1 cellular context compared by ENCODE assay signal in the genomic region with DNA sequence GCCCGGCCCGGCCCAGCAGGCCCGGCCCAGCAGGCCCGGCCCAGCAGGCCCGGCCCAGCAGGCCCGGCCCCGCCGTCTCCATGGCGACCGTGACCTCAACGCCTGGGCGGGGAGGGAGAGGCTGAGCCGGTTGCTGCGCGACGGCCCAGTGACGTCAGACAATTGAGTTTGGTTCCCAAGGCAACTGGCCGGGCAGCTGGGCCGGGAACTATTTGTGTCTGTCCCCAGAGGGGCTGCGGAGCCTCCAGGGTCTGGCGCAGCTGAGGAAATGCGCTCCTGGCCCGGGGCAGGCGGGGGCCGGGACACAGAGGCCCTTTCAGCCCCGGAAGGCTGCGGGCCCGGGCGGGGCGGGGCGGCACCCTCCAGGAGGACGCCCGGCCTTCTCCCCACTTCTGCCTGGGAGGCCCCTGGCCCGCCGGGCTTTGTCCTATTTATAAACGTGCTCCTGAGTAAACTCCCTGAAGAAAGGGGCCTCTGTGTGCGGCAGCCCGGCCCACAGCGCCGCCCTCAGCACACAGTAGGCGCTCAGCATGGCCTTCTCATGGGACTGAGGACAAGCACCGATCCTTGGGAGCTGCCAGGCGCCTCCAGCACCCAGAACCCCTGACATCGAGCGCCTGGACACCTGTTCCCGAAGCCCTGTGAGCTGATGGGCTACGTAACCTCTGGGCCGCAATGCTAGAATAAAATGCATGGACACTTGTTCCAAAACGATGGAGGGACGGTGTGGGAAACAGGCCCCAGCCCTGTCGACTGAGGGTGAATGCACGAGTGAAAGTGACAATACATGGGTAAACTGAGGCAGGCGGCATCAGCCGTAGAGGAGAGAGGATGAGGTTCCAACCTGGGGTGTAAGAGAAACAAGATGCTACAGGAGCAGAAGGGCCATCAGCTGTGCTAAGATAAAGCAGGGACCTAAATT.
A peak's percentile ranks its signal among the peaks of the same experiment; 100 is the strongest.
TF ChIP-seq lines count a peak whose summit lies in the region.

No MANE protein-coding gene starts in this region.

TF ChIP-seq in K562, 482 proteins besides CTCF, POLR2A, EP300 and RAD21 (continued from another document and continues in another):
- TF ChIP-seq, protein P1, sequence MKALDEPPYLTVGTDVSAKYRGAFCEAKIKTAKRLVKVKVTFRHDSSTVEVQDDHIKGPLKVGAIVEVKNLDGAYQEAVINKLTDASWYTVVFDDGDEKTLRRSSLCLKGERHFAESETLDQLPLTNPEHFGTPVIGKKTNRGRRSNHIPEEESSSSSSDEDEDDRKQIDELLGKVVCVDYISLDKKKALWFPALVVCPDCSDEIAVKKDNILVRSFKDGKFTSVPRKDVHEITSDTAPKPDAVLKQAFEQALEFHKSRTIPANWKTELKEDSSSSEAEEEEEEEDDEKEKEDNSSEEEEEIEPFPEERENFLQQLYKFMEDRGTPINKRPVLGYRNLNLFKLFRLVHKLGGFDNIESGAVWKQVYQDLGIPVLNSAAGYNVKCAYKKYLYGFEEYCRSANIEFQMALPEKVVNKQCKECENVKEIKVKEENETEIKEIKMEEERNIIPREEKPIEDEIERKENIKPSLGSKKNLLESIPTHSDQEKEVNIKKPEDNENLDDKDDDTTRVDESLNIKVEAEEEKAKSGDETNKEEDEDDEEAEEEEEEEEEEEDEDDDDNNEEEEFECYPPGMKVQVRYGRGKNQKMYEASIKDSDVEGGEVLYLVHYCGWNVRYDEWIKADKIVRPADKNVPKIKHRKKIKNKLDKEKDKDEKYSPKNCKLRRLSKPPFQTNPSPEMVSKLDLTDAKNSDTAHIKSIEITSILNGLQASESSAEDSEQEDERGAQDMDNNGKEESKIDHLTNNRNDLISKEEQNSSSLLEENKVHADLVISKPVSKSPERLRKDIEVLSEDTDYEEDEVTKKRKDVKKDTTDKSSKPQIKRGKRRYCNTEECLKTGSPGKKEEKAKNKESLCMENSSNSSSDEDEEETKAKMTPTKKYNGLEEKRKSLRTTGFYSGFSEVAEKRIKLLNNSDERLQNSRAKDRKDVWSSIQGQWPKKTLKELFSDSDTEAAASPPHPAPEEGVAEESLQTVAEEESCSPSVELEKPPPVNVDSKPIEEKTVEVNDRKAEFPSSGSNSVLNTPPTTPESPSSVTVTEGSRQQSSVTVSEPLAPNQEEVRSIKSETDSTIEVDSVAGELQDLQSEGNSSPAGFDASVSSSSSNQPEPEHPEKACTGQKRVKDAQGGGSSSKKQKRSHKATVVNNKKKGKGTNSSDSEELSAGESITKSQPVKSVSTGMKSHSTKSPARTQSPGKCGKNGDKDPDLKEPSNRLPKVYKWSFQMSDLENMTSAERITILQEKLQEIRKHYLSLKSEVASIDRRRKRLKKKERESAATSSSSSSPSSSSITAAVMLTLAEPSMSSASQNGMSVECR (CRISPR knock-in tag; IDR thresholded peaks at IDR 0.05), result no peak
- peak; percentile 93 for TF ChIP-seq CREM (IDR thresholded peaks at IDR 0.05; ENCODE audit: low read depth)
- TF ChIP-seq RBFOX2 (IDR thresholded peaks at IDR 0.05; ENCODE audit: low read depth, low read length), result 0 out of 2 replicates have a peak, but pooled peaks have one; percentile 10
- no peak for TF ChIP-seq SREBF2 (CRISPR knock-in tag; IDR thresholded peaks at IDR 0.05)
- no peak for TF ChIP-seq DEAF1 (CRISPR knock-in tag; IDR thresholded peaks at IDR 0.05)
- TF ChIP-seq TAF1 (IDR thresholded peaks at IDR 0.05; ENCODE audit: control insufficient read depth, extremely low read depth, insufficient read depth, low read length, severe bottlenecking), result no peak
- TF ChIP-seq CTBP1 (IDR thresholded peaks at IDR 0.05; ENCODE audit: borderline replicate concordance), result peak; percentile 19; the same call in 1 of the 2 replicates
- TF ChIP-seq BCOR (IDR thresholded peaks at IDR 0.05), result no peak
- TF ChIP-seq ZFX (CRISPR knock-in tag; IDR thresholded peaks at IDR 0.05), result peak; percentile 68; the same call in 1 of the 2 replicates
- TF ChIP-seq MTA2 (IDR thresholded peaks at IDR 0.05; ENCODE audit: low read depth), result no peak
- peak in 1 of 2 experiments; percentile 15; a peak in 1 of 4 replicates for TF ChIP-seq RCOR1 (IDR thresholded peaks at IDR 0.05; ENCODE audit: borderline replicate concordance in 1 of 2, low read depth in 2 of 2, low read length in 2 of 2)
- TF ChIP-seq ZFP91 (CRISPR knock-in tag; IDR thresholded peaks at IDR 0.05), result no peak
- no peak for TF ChIP-seq RNF219 (CRISPR knock-in tag; IDR thresholded peaks at IDR 0.05)
- TF ChIP-seq FOXJ2 (tag; IDR thresholded peaks at IDR 0.05), result peak; percentile 94
- no peak for TF ChIP-seq ZBTB40 (IDR thresholded peaks at IDR 0.05)
- no peak for TF ChIP-seq ZBTB40 (CRISPR knock-in tag; IDR thresholded peaks at IDR 0.05)
- TF ChIP-seq ZBTB12 (CRISPR knock-in tag; IDR thresholded peaks at IDR 0.05), result peak; percentile 63; the same call in 1 of the 2 replicates
- TF ChIP-seq RFX1 (IDR thresholded peaks at IDR 0.05), result peak; percentile 96
- TF ChIP-seq, protein P2, sequence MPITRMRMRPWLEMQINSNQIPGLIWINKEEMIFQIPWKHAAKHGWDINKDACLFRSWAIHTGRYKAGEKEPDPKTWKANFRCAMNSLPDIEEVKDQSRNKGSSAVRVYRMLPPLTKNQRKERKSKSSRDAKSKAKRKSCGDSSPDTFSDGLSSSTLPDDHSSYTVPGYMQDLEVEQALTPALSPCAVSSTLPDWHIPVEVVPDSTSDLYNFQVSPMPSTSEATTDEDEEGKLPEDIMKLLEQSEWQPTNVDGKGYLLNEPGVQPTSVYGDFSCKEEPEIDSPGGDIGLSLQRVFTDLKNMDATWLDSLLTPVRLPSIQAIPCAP (CRISPR knock-in tag; IDR thresholded peaks at IDR 0.05; ENCODE audit: borderline replicate concordance), result no peak
- TF ChIP-seq CBX8 (IDR thresholded peaks at IDR 0.05; ENCODE audit: borderline replicate concordance, extremely low read depth, low read depth, low read length, poor library complexity, severe bottlenecking), result no peak
- TF ChIP-seq, protein P3, sequence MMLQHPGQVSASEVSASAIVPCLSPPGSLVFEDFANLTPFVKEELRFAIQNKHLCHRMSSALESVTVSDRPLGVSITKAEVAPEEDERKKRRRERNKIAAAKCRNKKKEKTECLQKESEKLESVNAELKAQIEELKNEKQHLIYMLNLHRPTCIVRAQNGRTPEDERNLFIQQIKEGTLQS (IDR thresholded peaks at IDR 0.05), result peak; percentile 71
- TF ChIP-seq, protein P3 (CRISPR knock-in tag; conservative IDR thresholded peaks at IDR 0.05), result no peak
- no peak for TF ChIP-seq ZNF584 (CRISPR knock-in tag; IDR thresholded peaks at IDR 0.05; ENCODE audit: low read depth)
- TF ChIP-seq ATF4 (CRISPR knock-in tag; IDR thresholded peaks at IDR 0.05), result no peak
- peak; percentile 97 for TF ChIP-seq MXI1 (IDR thresholded peaks at IDR 0.05; ENCODE audit: low read depth, low read length)
